In the genomic region with DNA sequence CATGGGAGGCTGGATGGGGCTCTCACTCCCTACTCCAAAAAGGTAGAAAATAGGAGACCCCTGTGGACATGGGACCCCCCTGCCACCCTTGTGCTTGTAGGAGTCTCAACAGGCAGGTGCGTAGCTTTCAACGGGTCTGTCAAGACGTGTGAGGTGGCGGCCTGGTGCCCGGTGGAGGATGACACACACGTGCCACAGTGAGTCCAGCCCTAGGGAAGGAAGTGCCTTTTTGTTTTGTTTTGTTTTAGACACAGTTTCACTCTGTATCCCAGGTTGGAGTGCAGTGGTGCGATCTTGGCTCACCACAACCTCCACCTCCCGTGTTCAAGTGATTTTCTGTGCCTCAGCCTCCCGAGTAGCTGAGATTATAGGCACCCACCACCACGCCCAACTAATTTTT, we compare ENCODE assay signal across 17 cellular contexts. TPM values are rescaled to one million over a fixed set of nuclear protein-coding genes. Genes with fewer than 3 reads are reported as not detected.
A peak's percentile ranks its signal among the peaks of the same experiment; 100 is the strongest.
DNase-seq lines count a peak whose midpoint lies in the region; ATAC-seq, FAIRE-seq and TF ChIP-seq lines count a peak whose summit lies in the region.
"Had no signal": no experiment of that assay in that cellular context is flagged by ENCODE, and none has a peak within 500 bp of the region (broad histone marks: within the 10 kb centered on the region; RNA-seq: fewer than 3 reads in every experiment).

No MANE protein-coding gene starts in this region.

- TF ChIP-seq POLR2A in GM12892 (IDR thresholded peaks at IDR 0.05; ENCODE audit: low read depth, low read length): no peak

- no peaks in the 10 kb centered on the region for H3K9me3 ChIP-seq in thymus (ENCODE audit: control insufficient read depth)

- H3K36me3 ChIP-seq in thymus (ENCODE audit: control insufficient read depth, insufficient read depth): peaks cover 3% of the 10 kb centered on the region

- 90% methylated on average over 10 of the region's 10 CpGs for WGBS in thymus

- FAIRE-seq in GM12892 (lab: Jason Lieb, UNC): no peak
- FAIRE-seq: frontal cortex, G401.6 had no signal

- no peak overlapping the region for H3K4me3 ChIP-seq in thymus (ENCODE audit: low read length)

- ATAC-seq in HG03039 (IDR thresholded peaks at IDR 0.05; ENCODE audit: unreplicated experiment): no peak

- no peak for DNase-seq in activated naive CD4-positive, alpha-beta T cell treated with anti-CD3 and anti-CD28 coated beads, Interleukin-2, amount 50 U/mL, for 16 hours
- DNase-seq in T-helper 2 cell treated with Interferon-gamma antibody and Interleukin-4, amounts not matched to agents 5 μg/mL and 100 μg/mL, for 36 hours (ENCODE audit: low spot score): no peak
- DNase-seq in immature natural killer cell: no peak
- no peak for DNase-seq in caudate nucleus (lab: John Stamatoyannopoulos, UW)
- no peak for DNase-seq in GM12892 (ENCODE audit: insufficient read length)
- DNase-seq: activated T-cell treated with anti-CD3 and anti-CD28 coated beads, Interleukin-2, amount 50 U/mL, for 4 hours; NCI-H1092 treated with DMSO at 0.1 percent for 48 hours; NCI-H524 treated with DMSO at 0.1 percent for 48 hours; SIG-M5; stimulated activated CD4-positive, alpha-beta T cell treated with anti-CD3 and anti-CD28 coated beads, Interleukin-2, amount 100 ng/mL, for 48 hours had no signal

- H3K4me3 Mint-ChIP-seq in activated naive CD4-positive, alpha-beta T cell treated with anti-CD3 and anti-CD28 coated beads, Interleukin-2, amount 50 U/mL, for 24 hours: no peak overlapping the region
- H3K4me3 Mint-ChIP-seq in T-helper 2 cell treated with Interferon-gamma antibody and Interleukin-4, amounts not matched to agents 5 μg/mL and 100 μg/mL, for 36 hours: peak overlapping the region; percentile 57
- H3K4me3 Mint-ChIP-seq in immature natural killer cell: peak overlapping the region; percentile 48 to 80 (median 73)
- H3K4me3 Mint-ChIP-seq: dendritic cell treated with granulocyte-macrophage colony-stimulating factor and Interleukin-4, amounts not matched to agents 40 ng/mL and 50 ng/mL, for 4 days had no signal

- peaks cover 7% of the 10 kb centered on the region for H3K36me3 Mint-ChIP-seq in activated naive CD4-positive, alpha-beta T cell treated with anti-CD3 and anti-CD28 coated beads, Interleukin-2, amount 50 U/mL, for 24 hours
- peaks cover 59% of the 10 kb centered on the region for H3K36me3 Mint-ChIP-seq in T-helper 2 cell treated with Interferon-gamma antibody and Interleukin-4, amounts not matched to agents 5 μg/mL and 100 μg/mL, for 36 hours (ENCODE audit: low read depth)
- peaks cover 3 to 7% (median 4%) of the 10 kb centered on the region in 3 donors for H3K36me3 Mint-ChIP-seq in immature natural killer cell

- peaks cover 43% of the 10 kb centered on the region for H3K4me1 Mint-ChIP-seq in activated naive CD4-positive, alpha-beta T cell treated with anti-CD3 and anti-CD28 coated beads, Interleukin-2, amount 50 U/mL, for 24 hours
- peaks cover 33% of the 10 kb centered on the region for H3K4me1 Mint-ChIP-seq in T-helper 2 cell treated with Interferon-gamma antibody and Interleukin-4, amounts not matched to agents 5 μg/mL and 100 μg/mL, for 36 hours (ENCODE audit: low read depth)
- H3K4me1 Mint-ChIP-seq in immature natural killer cell: peaks cover 25 to 28% of the 10 kb centered on the region in 2 donors

- H3K4me1 ChIP-seq in thymus (ENCODE audit: control insufficient read depth, insufficient read depth, low read length): peaks cover 14% of the 10 kb centered on the region

- H3K27ac ChIP-seq in thymus (ENCODE audit: low read depth) (peak overlapping the region; percentile 49), caudate nucleus (ENCODE audit: low read depth, low read length) (no peak overlapping the region)
- H3K27ac ChIP-seq: epithelial cell of prostate had no signal

- no peaks in the 10 kb centered on the region for H3K27me3 ChIP-seq in thymus (ENCODE audit: control insufficient read depth, insufficient read depth)

- no peaks in the 10 kb centered on the region for H3K27me3 Mint-ChIP-seq in activated naive CD4-positive, alpha-beta T cell treated with anti-CD3 and anti-CD28 coated beads, Interleukin-2, amount 50 U/mL, for 24 hours
- H3K27me3 Mint-ChIP-seq in T-helper 2 cell treated with Interferon-gamma antibody and Interleukin-4, amounts not matched to agents 5 μg/mL and 100 μg/mL, for 36 hours (ENCODE audit: low read depth): no peaks in the 10 kb centered on the region
- H3K27me3 Mint-ChIP-seq in immature natural killer cell (ENCODE audit: low read depth in 3 of 3): peaks cover 0 to 2% (median 0%) of the 10 kb centered on the region in 3 donors
- H3K27me3 Mint-ChIP-seq: dendritic cell treated with granulocyte-macrophage colony-stimulating factor and Interleukin-4, amounts not matched to agents 40 ng/mL and 50 ng/mL, for 4 days had no signal

- peak overlapping the region; percentile 89 for H3K27ac Mint-ChIP-seq in activated naive CD4-positive, alpha-beta T cell treated with anti-CD3 and anti-CD28 coated beads, Interleukin-2, amount 50 U/mL, for 24 hours
- H3K27ac Mint-ChIP-seq in T-helper 2 cell treated with Interferon-gamma antibody and Interleukin-4, amounts not matched to agents 5 μg/mL and 100 μg/mL, for 36 hours: peak overlapping the region; percentile 87
- H3K27ac Mint-ChIP-seq in immature natural killer cell: peak overlapping the region; percentile 72 to 93 (median 89)
- H3K27ac Mint-ChIP-seq: dendritic cell treated with granulocyte-macrophage colony-stimulating factor and Interleukin-4, amounts not matched to agents 40 ng/mL and 50 ng/mL, for 4 days had no signal

- H3K9me3 Mint-ChIP-seq in activated naive CD4-positive, alpha-beta T cell treated with anti-CD3 and anti-CD28 coated beads, Interleukin-2, amount 50 U/mL, for 24 hours: no peaks in the 10 kb centered on the region
- H3K9me3 Mint-ChIP-seq in T-helper 2 cell treated with Interferon-gamma antibody and Interleukin-4, amounts not matched to agents 5 μg/mL and 100 μg/mL, for 36 hours: no peaks in the 10 kb centered on the region
- no peaks in the 10 kb centered on the region for H3K9me3 Mint-ChIP-seq in immature natural killer cell
- H3K9me3 Mint-ChIP-seq: activated T-cell treated with anti-CD3 and anti-CD28 coated beads, Interleukin-2, amount 50 U/mL, for 4 hours; dendritic cell treated with granulocyte-macrophage colony-stimulating factor and Interleukin-4, amounts not matched to agents 40 ng/mL and 50 ng/mL, for 4 days had no signal

RNA-seq across cellular contexts. Expression of a gene that starts 12.9 kb away (rescaled TPM):
- polyA plus RNA-seq in immature natural killer cell: 10 to 100 TPM; 38.2 to 49.0 (median 47.7) TPM
- 15.2 TPM for polyA plus RNA-seq in thymus
- 18.4 TPM for polyA plus RNA-seq in GM12892 (2012; ENCODE audit: missing spikeins)
